In the genomic region with DNA sequence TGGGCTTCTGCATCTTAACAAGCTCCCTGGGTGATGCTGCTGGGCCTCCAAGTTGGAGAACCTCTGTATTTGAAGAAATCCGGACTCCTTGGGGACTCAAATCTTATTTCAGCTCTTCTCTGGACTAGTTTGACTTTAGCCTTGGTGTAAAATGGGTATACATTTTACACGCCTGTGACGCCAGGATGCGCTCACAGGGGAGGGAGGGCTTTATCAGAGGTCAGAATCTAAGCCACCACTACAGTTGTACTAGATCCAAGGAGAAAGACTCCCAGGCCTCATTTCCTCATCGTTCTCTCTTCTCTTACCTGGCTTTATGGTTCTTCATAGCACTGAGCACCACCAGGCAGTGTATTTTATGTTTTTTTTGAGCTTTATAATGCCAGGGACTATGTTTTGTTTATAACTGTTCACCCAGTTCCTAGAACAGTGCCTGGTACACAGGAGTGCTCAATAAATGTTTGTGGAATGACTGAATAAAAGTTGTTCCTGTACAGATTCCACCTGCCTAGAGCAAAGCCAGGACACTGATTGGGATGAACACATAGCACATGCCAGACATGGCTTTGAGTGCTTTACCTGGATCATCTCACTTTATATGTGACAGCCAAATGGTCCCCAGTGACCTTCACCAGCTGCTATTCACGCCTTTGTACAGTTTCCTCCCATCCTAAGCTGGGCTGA, we compare ENCODE assay signal across 24 cellular contexts. TPM values are rescaled to one million over a fixed set of nuclear protein-coding genes. Genes with fewer than 3 reads are reported as not detected.
A peak's percentile ranks its signal among the peaks of the same experiment; 100 is the strongest.
DNase-seq lines count a peak whose midpoint lies in the region; ATAC-seq, FAIRE-seq and TF ChIP-seq lines count a peak whose summit lies in the region.
"Had no signal": no experiment of that assay in that cellular context is flagged by ENCODE, and none has a peak within 500 bp of the region (broad histone marks: within the 10 kb centered on the region; RNA-seq: fewer than 3 reads in every experiment).

No MANE protein-coding gene starts in this region.

- no peaks in the 10 kb centered on the region for H3K27me3 ChIP-seq in keratinocyte (ENCODE audit: control insufficient read depth, extremely low read depth, insufficient read depth, low read length)
- no peaks in the 10 kb centered on the region for H3K27me3 ChIP-seq in effector memory CD4-positive, alpha-beta T cell (replicated peaks; ENCODE audit: control insufficient read depth, insufficient read depth, low read length, poor library complexity, severe bottlenecking)
- H3K27me3 ChIP-seq: esophagus muscularis mucosa, gastrocnemius medialis, neural progenitor cell had no signal

- peaks cover 4% of the 10 kb centered on the region for H3K9me1 ChIP-seq in keratinocyte (ENCODE audit: control insufficient read depth, extremely low read depth, insufficient read depth, low read length)

- H3K4me1 ChIP-seq in A549: peaks cover 42% of the 10 kb centered on the region
- peaks cover 39% of the 10 kb centered on the region for H3K4me1 ChIP-seq in keratinocyte (ENCODE audit: control insufficient read depth, extremely low read depth, insufficient read depth, low read length)
- peaks cover 3% of the 10 kb centered on the region for H3K4me1 ChIP-seq in effector memory CD4-positive, alpha-beta T cell (ENCODE audit: control insufficient read depth, insufficient read depth, low read length, poor library complexity, severe bottlenecking)

- H3K4me3 ChIP-seq in A549: no peak overlapping the region
- H3K4me3 ChIP-seq in keratinocyte (ENCODE audit: control insufficient read depth in 2 of 3, extremely low read depth in 1 of 3, insufficient read depth in 2 of 3, low read depth in 1 of 3, low read length in 3 of 3): no peak overlapping the region
- H3K4me3 ChIP-seq in effector memory CD4-positive, alpha-beta T cell (ENCODE audit: insufficient read depth, low read depth, low read length, poor library complexity, severe bottlenecking): no peak overlapping the region
- H3K4me3 ChIP-seq: esophagus muscularis mucosa, gastrocnemius medialis, neural progenitor cell had no signal

- H3K9ac ChIP-seq in keratinocyte (ENCODE audit: control insufficient read depth, extremely low read depth, insufficient read depth, low read length): peak overlapping the region; percentile 60
- H3K9ac ChIP-seq: neural progenitor cell had no signal

- H3K27ac ChIP-seq in 22Rv1 (peak overlapping the region; percentile 96), A549 (peak overlapping the region; percentile 93 to 99), RWPE1 (peak overlapping the region; percentile 81), keratinocyte (ENCODE audit: control insufficient read depth, insufficient read depth, low read length) (peak overlapping the region; percentile 92)
- H3K27ac ChIP-seq in effector memory CD4-positive, alpha-beta T cell (ENCODE audit: insufficient read depth, low read length, poor library complexity, severe bottlenecking): no peak overlapping the region
- H3K27ac ChIP-seq: esophagus muscularis mucosa, gastrocnemius medialis, neural progenitor cell had no signal

- H3K4me2 ChIP-seq in A549: no peak overlapping the region; the same call in 1 of the 3 replicates
- no peak overlapping the region for H3K4me2 ChIP-seq in keratinocyte (ENCODE audit: control insufficient read depth, extremely low read depth, insufficient read depth, low read depth, low read length)
- H3K4me2 ChIP-seq: neural progenitor cell had no signal

- no peak for TF ChIP-seq RAD21 in A549 (conservative IDR thresholded peaks at IDR 0.05 in 1 of 2, IDR thresholded peaks at IDR 0.05 in 1 of 2)

- no peak for DNase-seq in A549 (ENCODE audit: low read depth in 1 of 2, low spot score in 1 of 2)
- DNase-seq in RWPE1 (ENCODE audit: low spot score): no peak
- DNase-seq in keratinocyte (ENCODE audit: low read depth, low spot score): no peak
- no peak for DNase-seq in effector memory CD4-positive, alpha-beta T cell
- no peak for DNase-seq in GM03348 (ENCODE audit: low spot score)
- no peak for DNase-seq in NCI-H82 (lab: John Stamatoyannopoulos, UW)
- DNase-seq: activated CD4-positive, alpha-beta T cell treated with anti-CD3 and anti-CD28 coated beads for 4 hours; activated naive CD4-positive, alpha-beta T cell treated with anti-CD3 and anti-CD28 coated beads, Interleukin-2, amount 50 U/mL, for 16 hours; AML-193; COR-L47; effector memory CD8-positive, alpha-beta T cell; EL; gastrocnemius medialis; hypothalamus; left ventricle myocardium superior; NCI-H1092; NCI-H2029; NCI-H2227 treated with DMSO at 0.1 percent for 48 hours; NCI-H748 treated with DMSO at 0.1 percent for 48 hours had no signal

- H3K9me3 ChIP-seq in A549 (peaks cover 15% of the 10 kb centered on the region), keratinocyte (ENCODE audit: control insufficient read depth, low read depth, low read length) (no peaks in the 10 kb centered on the region)
- H3K9me3 ChIP-seq in effector memory CD4-positive, alpha-beta T cell (ENCODE audit: control insufficient read depth, low read length): no peaks in the 10 kb centered on the region
- H3K9me3 ChIP-seq: esophagus muscularis mucosa, gastrocnemius medialis had no signal

- POLR2A ChIA-PET in A549 (lab: Yijun Ruan, JAX) (interaction anchor here (5.6 kb wide), 1 partner anchor 19 kb away, joined by 106 read pairs; the partner anchor contains the start of gene TRIB3), RWPE1 (lab: Yijun Ruan, JAX; ENCODE audit: low non-redundant PET) (no interaction called here)

- no peak overlapping the region for H2AFZ ChIP-seq in keratinocyte (ENCODE audit: control insufficient read depth, low read length)
- H2AFZ ChIP-seq: neural progenitor cell had no signal

- H3K36me3 ChIP-seq in keratinocyte (ENCODE audit: control insufficient read depth in 2 of 2, extremely low read depth in 1 of 2, insufficient read depth in 2 of 2, low read length in 2 of 2): peaks cover 0 to 1% of the 10 kb centered on the region in 2 experiments
- no peaks in the 10 kb centered on the region for H3K36me3 ChIP-seq in effector memory CD4-positive, alpha-beta T cell (ENCODE audit: control insufficient read depth, insufficient read depth, low read length)
- H3K36me3 ChIP-seq: gastrocnemius medialis, neural progenitor cell had no signal

- TF ChIP-seq CTCF in 22Rv1 (IDR thresholded peaks at IDR 0.05) (no peak), A549 (IDR thresholded peaks at IDR 0.05) (no peak), RWPE1 (conservative IDR thresholded peaks at IDR 0.05; ENCODE audit: low read depth) (no peak), keratinocyte (optimal IDR thresholded peaks at IDR 0.05 in 1 of 3, IDR thresholded peaks at IDR 0.05 in 1 of 3, conservative IDR thresholded peaks at IDR 0.05 in 1 of 3; ENCODE audit: extremely low read depth in 1 of 3, insufficient read depth in 2 of 3, low read length in 3 of 3) (no peak)

- dilution Hi-C loops in keratinocyte (cut with MboI; ENCODE audit: extremely low pct_ligation_motif_present, low sequenced_read_pairs): no loop called here

- ATAC-seq in A549: no peak
- ATAC-seq: effector memory CD8-positive, alpha-beta T cell; gastrocnemius medialis; left ventricle myocardium superior; T-cell had no signal

- TF ChIP-seq EP300 in A549 (IDR thresholded peaks at IDR 0.05): no peak

- CTCF ChIA-PET in A549 (lab: Yijun Ruan, JAX) (interaction anchor here (0.8 to 15.4 kb wide), 12 partner anchors 10 to 136 kb away, joined by 3 to 160 read pairs (median 4); partner anchors contain the start of gene TRIB3), RWPE1 (lab: Yijun Ruan, JAX) (interaction anchor here (1.2 kb wide), 1 partner anchor 29 kb away, joined by 3 read pairs; no protein-coding TSS in a partner anchor)

- H4K20me1 ChIP-seq in keratinocyte (ENCODE audit: control insufficient read depth, extremely low read depth, insufficient read depth, low read length): no peaks in the 10 kb centered on the region

- 82% methylated on average over 6 of the region's 6 CpGs for WGBS in A549 (ENCODE audit: missing lambda C conversion rate)

- FAIRE-seq in A549 (lab: Jason Lieb, UNC): no peak
- FAIRE-seq in keratinocyte (lab: Jason Lieb, UNC): no peak
- FAIRE-seq: HTR-8/SVneo had no signal

- no peaks in the 10 kb centered on the region for H3K79me2 ChIP-seq in keratinocyte (ENCODE audit: control insufficient read depth, insufficient read depth, low read length)

- TF ChIP-seq POLR2A in A549 (IDR thresholded peaks at IDR 0.05; ENCODE audit: low read length): no peak

RNA-seq across cellular contexts. Expression of gene RBCK1, which starts 5.1 kb away (rescaled TPM):
- polyA plus RNA-seq in A549 (2011; rRNA removed) (222 and 239 TPM in 2 replicates), A549 (2017; fragmentation: RNase III; extraction: RNeasy Plus Mini Kit Qiagen cat#74134 plus additional on column Dnase treatment) (105 to 117 TPM (median 112 TPM) in 3 replicates), keratinocyte (83.3 to 136 TPM (median 129 TPM) in 3 replicates)
- polyA plus RNA-seq in A549 (2012; cell fraction: cytosol; rRNA removed): 142 and 173 TPM in 2 replicates
- 254 and 311 TPM in 2 replicates for polyA plus RNA-seq in A549 (2012; cell fraction: nucleus; rRNA removed)
- 186 and 187 TPM in 2 replicates for polyA minus RNA-seq in A549 (2011; rRNA and poly(A)+ RNA removed)
- polyA plus RNA-seq in keratinocyte (2011; ENCODE audit: low read depth): 104 TPM
- 94.2 and 135 TPM in 2 replicates for polyA plus RNA-seq in keratinocyte (2011; cell fraction: cytosol; rRNA removed)
- 162 and 239 TPM in 2 replicates for polyA plus RNA-seq in keratinocyte (2011; cell fraction: nucleus; rRNA removed)
- polyA plus RNA-seq in keratinocyte (2012; ENCODE audit: low replicate concordance): 131 and 169 TPM in 2 replicates
- 70.6 to 145 TPM (median 76.0 TPM) in 3 replicates for polyA minus RNA-seq in keratinocyte
- 137 TPM for polyA minus RNA-seq in keratinocyte (2011; cell fraction: cytosol; rRNA and poly(A)+ RNA removed)
- 72.8 and 74.5 TPM in 2 replicates for polyA minus RNA-seq in keratinocyte (2011; cell fraction: nucleus; rRNA and poly(A)+ RNA removed)

RNA-seq across cellular contexts. Expression of gene TRIB3, which starts 22.5 kb away (rescaled TPM):
- polyA plus RNA-seq in A549 (2011; rRNA removed) (210 and 269 TPM in 2 replicates), A549 (2017; fragmentation: RNase III; extraction: RNeasy Plus Mini Kit Qiagen cat#74134 plus additional on column Dnase treatment) (28.4 to 39.8 TPM (median 34.0 TPM) in 3 replicates), keratinocyte (52.6 to 68.4 TPM (median 57.6 TPM) in 3 replicates)
- polyA plus RNA-seq in A549 (2012; cell fraction: cytosol; rRNA removed): 56.5 and 79.1 TPM in 2 replicates
- polyA plus RNA-seq in A549 (2012; cell fraction: nucleus; rRNA removed): 68.7 and 90.7 TPM in 2 replicates
- 224 and 268 TPM in 2 replicates for polyA minus RNA-seq in A549 (2011; rRNA and poly(A)+ RNA removed)
- 13.0 TPM for polyA plus RNA-seq in keratinocyte (2011; ENCODE audit: low read depth)
- polyA plus RNA-seq in keratinocyte (2011; cell fraction: cytosol; rRNA removed): 55.6 and 70.2 TPM in 2 replicates
- polyA plus RNA-seq in keratinocyte (2011; cell fraction: nucleus; rRNA removed): 36.6 and 44.0 TPM in 2 replicates
- polyA plus RNA-seq in keratinocyte (2012; ENCODE audit: low replicate concordance): 56.1 and 108 TPM in 2 replicates
- polyA minus RNA-seq in keratinocyte: 52.9 to 56.4 TPM (median 53.6 TPM) in 3 replicates
- polyA minus RNA-seq in keratinocyte (2011; cell fraction: cytosol; rRNA and poly(A)+ RNA removed): 103 TPM
- 29.4 and 35.6 TPM in 2 replicates for polyA minus RNA-seq in keratinocyte (2011; cell fraction: nucleus; rRNA and poly(A)+ RNA removed)

RNA-seq across cellular contexts. Expression of gene NRSN2, which starts 56.1 kb away (rescaled TPM):
- 40.5 and 47.5 TPM in 2 replicates for polyA plus RNA-seq in A549 (2011; rRNA removed)
- 103 and 115 TPM in 2 replicates for polyA plus RNA-seq in A549 (2012; cell fraction: cytosol; rRNA removed)
- 84.2 and 135 TPM in 2 replicates for polyA plus RNA-seq in A549 (2012; cell fraction: nucleus; rRNA removed)
- polyA plus RNA-seq in A549 (2017; fragmentation: RNase III; extraction: RNeasy Plus Mini Kit Qiagen cat#74134 plus additional on column Dnase treatment): 59.6 to 74.8 TPM (median 74.3 TPM) in 3 replicates
- 36.5 and 42.2 TPM in 2 replicates for polyA minus RNA-seq in A549 (2011; rRNA and poly(A)+ RNA removed)
- 10.4 to 29.0 TPM (median 14.0 TPM) in 3 replicates for polyA plus RNA-seq in keratinocyte
- 2.3 TPM for polyA plus RNA-seq in keratinocyte (2011; ENCODE audit: low read depth)
- 12.5 and 32.8 TPM in 2 replicates for polyA plus RNA-seq in keratinocyte (2011; cell fraction: cytosol; rRNA removed)
- 15.1 and 26.5 TPM in 2 replicates for polyA plus RNA-seq in keratinocyte (2011; cell fraction: nucleus; rRNA removed)
- 10.6 and 21.1 TPM in 2 replicates for polyA plus RNA-seq in keratinocyte (2012; ENCODE audit: low replicate concordance)
- polyA minus RNA-seq in keratinocyte: 8.4 to 20.7 TPM (median 11.2 TPM) in 3 replicates
- polyA minus RNA-seq in keratinocyte (2011; cell fraction: cytosol; rRNA and poly(A)+ RNA removed): 18.6 TPM
- polyA minus RNA-seq in keratinocyte (2011; cell fraction: nucleus; rRNA and poly(A)+ RNA removed): 9.5 and 10.2 TPM in 2 replicates

RNA-seq across cellular contexts. Expression of gene TBC1D20, which starts 59.3 kb away (rescaled TPM):
- 43.4 and 53.9 TPM in 2 replicates for polyA plus RNA-seq in A549 (2011; rRNA removed)
- 36.6 and 40.3 TPM in 2 replicates for polyA plus RNA-seq in A549 (2012; cell fraction: cytosol; rRNA removed)
- polyA plus RNA-seq in A549 (2012; cell fraction: nucleus; rRNA removed): 22.8 and 27.9 TPM in 2 replicates
- polyA plus RNA-seq in A549 (2017; fragmentation: RNase III; extraction: RNeasy Plus Mini Kit Qiagen cat#74134 plus additional on column Dnase treatment): 24.5 to 28.0 TPM (median 27.7 TPM) in 3 replicates
- polyA minus RNA-seq in A549 (2011; rRNA and poly(A)+ RNA removed): 79.0 and 91.9 TPM in 2 replicates
- polyA plus RNA-seq in keratinocyte: 24.5 to 31.1 TPM (median 29.0 TPM) in 3 replicates
- polyA plus RNA-seq in keratinocyte (2011; ENCODE audit: low read depth): 23.3 TPM
- 28.1 and 29.3 TPM in 2 replicates for polyA plus RNA-seq in keratinocyte (2011; cell fraction: cytosol; rRNA removed)
- 31.3 and 33.9 TPM in 2 replicates for polyA plus RNA-seq in keratinocyte (2011; cell fraction: nucleus; rRNA removed)
- polyA plus RNA-seq in keratinocyte (2012; ENCODE audit: low replicate concordance): 21.9 and 25.3 TPM in 2 replicates
- polyA minus RNA-seq in keratinocyte: 41.6 to 73.9 TPM (median 44.0 TPM) in 3 replicates
- 25.3 TPM for polyA minus RNA-seq in keratinocyte (2011; cell fraction: cytosol; rRNA and poly(A)+ RNA removed)
- polyA minus RNA-seq in keratinocyte (2011; cell fraction: nucleus; rRNA and poly(A)+ RNA removed): 16.9 and 19.1 TPM in 2 replicates
